In the genomic region with DNA sequence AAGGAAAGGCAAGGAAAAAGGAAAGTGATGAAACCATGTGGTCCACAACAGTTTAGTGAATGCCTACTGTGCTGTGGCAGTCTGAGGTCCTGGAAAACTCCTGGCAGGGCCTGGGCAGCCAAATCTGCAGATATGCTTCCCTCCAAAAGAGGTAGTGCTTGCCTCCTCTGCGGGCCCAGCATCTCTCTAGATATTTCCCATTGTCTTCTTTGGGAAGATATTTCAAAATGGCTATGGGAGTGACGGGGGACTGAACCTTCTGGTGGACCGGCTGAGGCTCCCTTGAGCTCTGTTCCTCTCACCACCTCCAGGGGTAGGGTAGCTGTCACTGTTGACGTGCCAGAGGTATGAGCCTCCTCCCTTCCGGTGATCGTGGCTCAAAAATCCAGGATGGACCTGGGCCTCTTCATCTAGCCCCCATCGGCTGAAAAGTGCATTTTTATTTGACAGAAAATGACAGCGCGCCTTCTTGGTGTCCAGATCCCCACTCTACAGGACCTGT, we compare ENCODE assay signal across 17 cellular contexts. TPM values are rescaled to one million over a fixed set of nuclear protein-coding genes. Genes with fewer than 3 reads are reported as not detected.
DNase-seq lines count a peak whose midpoint lies in the region; ATAC-seq and TF ChIP-seq lines count a peak whose summit lies in the region.
"Had no signal": no experiment of that assay in that cellular context is flagged by ENCODE, and none has a peak within 500 bp of the region (broad histone marks: within the 10 kb centered on the region; RNA-seq: fewer than 3 reads in every experiment).

No MANE protein-coding gene starts in this region.

- H3K4me1 Mint-ChIP-seq in T-helper 17 cell (peaks cover 25% of the 10 kb centered on the region), nephron progenitor cell (peaks cover 68% of the 10 kb centered on the region)

- DNase-seq in H7: peak; percentile 51
- no peak for DNase-seq in T-helper 17 cell
- no peak for DNase-seq in nephron progenitor cell
- no peak for DNase-seq in NCI-H2107 (lab: John Stamatoyannopoulos, UW)
- DNase-seq in heart right ventricle: no peak
- DNase-seq in Ammon's horn (ENCODE audit: low spot score): no peak
- DNase-seq: CD8-positive, alpha-beta T cell; COR-L47; DMS153; GF-D8; GM23248; HCEC 1CT; KBM-7 had no signal

- H3K36me3 ChIP-seq in H7 (replicated peaks; ENCODE audit: control insufficient read depth, insufficient read depth, low read length) (no peaks in the 10 kb centered on the region), heart right ventricle (no peaks in the 10 kb centered on the region)

- no peaks in the 10 kb centered on the region for H3K9me3 Mint-ChIP-seq in nephron progenitor cell
- H3K9me3 Mint-ChIP-seq: CD8-positive, alpha-beta T cell had no signal

- H3K27me3 Mint-ChIP-seq in T-helper 17 cell (peaks cover 98% of the 10 kb centered on the region), nephron progenitor cell (ENCODE audit: low read depth, poor library complexity) (peaks cover 100% of the 10 kb centered on the region)

- H3K4me1 ChIP-seq in heart right ventricle: peaks cover 9 to 56% (median 29%) of the 10 kb centered on the region in 9 donors

- H3K27me3 ChIP-seq in H7 (ENCODE audit: control insufficient read depth, insufficient read depth, low read length) (peaks cover 100% of the 10 kb centered on the region), heart right ventricle (peaks cover 48 to 100% (median 100%) of the 10 kb centered on the region in 7 donors)

- H3K27ac Mint-ChIP-seq in T-helper 17 cell (no peak overlapping the region), nephron progenitor cell (no peak overlapping the region)
- H3K27ac Mint-ChIP-seq: CD8-positive, alpha-beta T cell had no signal

- no peak overlapping the region for H3K27ac ChIP-seq in heart right ventricle
- H3K27ac ChIP-seq: GM23248, HL-60 had no signal

- no peaks in the 10 kb centered on the region for H3K9me3 ChIP-seq in T-helper 17 cell (ENCODE audit: control insufficient read depth, low read length, poor library complexity, severe bottlenecking)
- H3K9me3 ChIP-seq in heart right ventricle: no peaks in the 10 kb centered on the region

- H3K4me3 Mint-ChIP-seq in T-helper 17 cell (peak overlapping the region; percentile 66), nephron progenitor cell (peak overlapping the region; percentile 80)
- H3K4me3 Mint-ChIP-seq: CD8-positive, alpha-beta T cell had no signal

- no peak for ATAC-seq in T-helper 17 cell
- ATAC-seq in heart right ventricle: no peak
- no peak for ATAC-seq in GM21447 (IDR thresholded peaks at IDR 0.05; ENCODE audit: unreplicated experiment)
- ATAC-seq: CD8-positive, alpha-beta T cell had no signal

- WGBS in heart right ventricle, 2 donors: 8 to 13% methylated on average over 9 of the region's 9 CpGs

- H3K36me3 Mint-ChIP-seq in T-helper 17 cell (ENCODE audit: low read depth) (peaks cover 6% of the 10 kb centered on the region), nephron progenitor cell (ENCODE audit: low read depth) (no peaks in the 10 kb centered on the region)
- H3K36me3 Mint-ChIP-seq: CD8-positive, alpha-beta T cell had no signal

- intact Hi-C loops in heart right ventricle (cut with DNase I): loop anchor here in 2 of 10 donors (10.0 kb wide), 1 partner anchor 253 kb away; no protein-coding TSS in a partner anchor

- TF ChIP-seq CTCF in nephron progenitor cell (IDR thresholded peaks at IDR 0.05) (no peak), heart right ventricle (IDR thresholded peaks at IDR 0.05) (no peak)

- no peak overlapping the region for H3K4me3 ChIP-seq in H7 (ENCODE audit: insufficient read depth, low read depth, low read length)
- no peak overlapping the region for H3K4me3 ChIP-seq in heart right ventricle
- H3K4me3 ChIP-seq: GM23248 had no signal

RNA-seq across cellular contexts. Expression of gene PAX3, which starts 9.2 kb away (rescaled TPM):
- not detected in 2 replicates for total RNA-seq in H7 (2014; rRNA removed; shearing (Covaris generic))
- total RNA-seq in T-helper 17 cell (not detected), heart right ventricle (not detected)
- polyA plus RNA-seq in heart right ventricle: under 1 TPM in 1 of 2 donors, not detected in 1; 0.01 TPM
- total RNA-seq: CD8-positive, alpha-beta T cell; GM23248 had no signal
- polyA plus RNA-seq: AG04450, CD14-positive monocyte, GM23248 had no signal
